ENCODE assay signal across 8 cellular contexts in the genomic region with DNA sequence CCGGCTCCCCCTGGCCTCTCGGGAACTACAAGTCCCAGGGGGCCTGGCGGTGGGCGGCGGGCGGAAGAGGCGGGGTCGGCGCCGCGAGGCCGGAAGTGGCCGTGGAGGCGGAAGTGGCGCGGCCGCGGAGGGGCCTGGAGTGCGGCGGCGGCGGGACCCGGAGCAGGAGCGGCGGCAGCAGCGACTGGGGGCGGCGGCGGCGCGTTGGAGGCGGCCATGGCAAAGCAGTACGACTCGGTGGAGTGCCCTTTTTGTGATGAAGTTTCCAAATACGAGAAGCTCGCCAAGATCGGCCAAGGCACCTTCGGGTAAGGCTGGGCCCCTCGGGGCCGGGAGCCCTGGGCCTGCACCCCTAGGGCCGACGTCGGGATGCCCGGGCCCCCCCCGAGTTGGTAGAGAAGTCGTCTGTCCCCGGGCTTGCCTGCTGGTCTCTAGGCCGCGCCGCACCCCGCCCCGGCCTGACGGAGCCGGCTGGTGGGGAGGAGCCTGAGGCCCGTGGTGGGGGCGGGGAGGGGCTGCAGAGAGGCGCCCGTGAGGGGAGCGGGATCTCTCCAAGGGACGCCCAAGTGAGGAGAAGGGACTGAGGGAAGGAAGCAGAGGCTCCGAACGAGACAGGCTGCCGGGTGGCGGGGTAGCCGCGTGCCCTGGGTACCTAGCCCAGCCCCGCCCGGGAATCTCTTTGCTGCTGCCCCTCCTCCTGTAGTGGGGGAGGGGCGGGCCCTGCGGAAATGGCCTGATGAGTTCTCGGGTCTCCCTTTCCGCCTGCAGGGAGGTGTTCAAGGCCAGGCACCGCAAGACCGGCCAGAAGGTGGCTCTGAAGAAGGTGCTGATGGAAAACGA. TPM values are rescaled to one million over a fixed set of nuclear protein-coding genes. Genes with fewer than 3 reads are reported as not detected.
DNase-seq lines count a peak whose midpoint lies in the region; ATAC-seq and TF ChIP-seq lines count a peak whose summit lies in the region.

A gene (plus strand): TSS at position 102 of the 840 bp plus-strand sequence. CDS start 115 bp downstream, at position 217.

- H3K9ac ChIP-seq in colonic mucosa (ENCODE audit: low read depth in 2 of 2, low read length in 2 of 2) = peak within 1 kb of the TSS; percentile 78 to 96

- peak within 1 kb of the TSS; percentile 96 for H3K27ac ChIP-seq in colonic mucosa

- peak; percentile 88 for DNase-seq in AG10803 (ENCODE audit: low read depth)
- peak; percentile 90 to 94 for DNase-seq in NCI-H524 (lab: John Stamatoyannopoulos, UW)
- DNase-seq in activated CD4-positive, alpha-beta T cell treated with anti-CD3 and anti-CD28 coated beads for 48 hours = peak; percentile 95
- peak; percentile 92 for DNase-seq in colonic mucosa
- DNase-seq in left kidney (ENCODE audit: low read depth, low spot score) = peak; percentile 96
- peak; percentile 93 for DNase-seq in stimulated activated CD4-positive, alpha-beta T cell treated with anti-CD3 and anti-CD28 coated beads, Interleukin-2, amount 100 ng/mL, for 24 hours

- H3K9me3 ChIP-seq in colonic mucosa = no peaks in the 10 kb centered on the region

- H3K4me1 ChIP-seq in colonic mucosa = no peaks in the 10 kb centered on the region

- intact Hi-C loops in colonic mucosa (cut with DNase I) = loop anchor here (2.0 to 5.0 kb wide), 2 partner anchors 51 to 131 kb away; a partner anchor contains a TSS

- H3K36me3 ChIP-seq in colonic mucosa = peaks cover 34% of the 10 kb centered on the region

- no peak for TF ChIP-seq CTCF in AG10803 (conservative IDR thresholded peaks at IDR 0.05; ENCODE audit: low read length)
- TF ChIP-seq CTCF in colonic mucosa (IDR thresholded peaks at IDR 0.05) = no peak

- H3K4me3 ChIP-seq in AG10803 (ENCODE audit: low read length) (peak within 1 kb of the TSS; percentile 89), colonic mucosa (peak within 1 kb of the TSS; percentile 98)

- ATAC-seq in GM19043 (IDR thresholded peaks at IDR 0.05; ENCODE audit: low read depth, unreplicated experiment) (peak; percentile 57), HG03354 (IDR thresholded peaks at IDR 0.05; ENCODE audit: poor library complexity, severe bottlenecking, unreplicated experiment) (peak; percentile 74)

- H3K27me3 ChIP-seq in colonic mucosa = no peaks in the 10 kb centered on the region

RNA-seq across cellular contexts. Expression of the gene that starts here (rescaled TPM):
- 10 to 100 TPM; 64.0 to 77.7 TPM for total RNA-seq in colonic mucosa

Comparison
In these comparisons a context has a peak if more than half of its experiments do, and no peak if none do; other contexts are left out.
1. Peak in every context shown above with its lines: DNase-seq, ATAC-seq, H3K4me3 ChIP-seq and H3K27ac ChIP-seq.